Comparison of ENCODE assay signal across 10 cellular contexts in the genomic region with DNA sequence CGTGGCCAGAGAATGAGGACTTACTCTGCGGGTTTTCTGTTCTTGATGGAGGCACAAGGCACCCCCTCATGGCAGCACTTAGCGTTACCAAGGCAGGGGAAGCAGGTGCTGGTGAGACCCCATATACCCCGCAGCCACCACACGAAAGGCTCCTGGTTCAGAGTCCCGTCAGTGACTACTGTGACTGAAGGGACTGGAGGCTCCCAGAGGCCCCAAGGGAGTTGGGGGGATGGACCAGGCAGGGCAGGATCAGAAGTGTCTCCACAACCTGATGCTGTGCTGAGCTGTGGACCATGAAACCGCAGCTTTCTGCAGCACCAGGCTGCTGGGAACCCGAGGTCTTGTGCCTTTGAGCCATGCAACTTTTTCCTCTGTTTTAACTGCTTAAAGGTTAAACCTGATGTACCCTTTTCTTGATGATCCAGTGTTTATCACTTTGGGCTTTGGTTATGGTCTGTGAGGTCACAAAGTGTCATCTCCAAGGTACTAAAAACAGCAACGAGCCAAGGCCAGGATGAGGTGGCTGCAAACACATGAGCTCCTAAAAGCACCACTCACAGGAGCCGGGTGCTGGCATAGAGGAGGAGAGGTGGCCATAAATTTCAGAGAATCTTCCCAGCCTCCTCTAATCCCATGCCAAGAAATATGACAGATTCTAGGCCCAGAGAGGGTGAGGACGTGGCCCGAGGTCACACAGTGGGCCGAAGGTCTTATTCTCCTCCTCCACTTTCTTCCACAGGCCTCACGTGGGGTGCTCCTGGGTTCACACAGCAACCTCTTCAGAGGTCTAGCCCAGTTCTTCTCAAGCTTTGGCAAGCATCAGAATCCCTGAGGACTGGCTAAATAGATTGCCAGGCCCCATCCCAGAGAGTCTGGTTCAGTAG. TPM values are rescaled to one million over a fixed set of nuclear protein-coding genes. Genes with fewer than 3 reads are reported as not detected.
DNase-seq lines count a peak whose midpoint lies in the region; ATAC-seq and TF ChIP-seq lines count a peak whose summit lies in the region.
"Had no signal": no experiment of that assay in that cellular context is flagged by ENCODE, and none has a peak within 500 bp of the region (broad histone marks: within the 10 kb centered on the region; RNA-seq: fewer than 3 reads in every experiment).

No MANE protein-coding gene starts in this region.

- no peak overlapping the region for H3K4me3 ChIP-seq in choroid plexus epithelial cell (ENCODE audit: low read depth, low read length)
- H3K4me3 ChIP-seq: left ventricle myocardium inferior had no signal

- ATAC-seq in GM19455 (IDR thresholded peaks at IDR 0.05; ENCODE audit: unreplicated experiment) (peak; percentile 45), HG03439 (IDR thresholded peaks at IDR 0.05; ENCODE audit: unreplicated experiment) (peak; percentile 27)

- peak; percentile 29 for TF ChIP-seq CTCF in choroid plexus epithelial cell (conservative IDR thresholded peaks at IDR 0.05; ENCODE audit: low read depth, low read length)

- DNase-seq in DMS79 treated with DMSO at 0.1 percent for 48 hours (lab: John Stamatoyannopoulos, UW) (peak; percentile 52), choroid plexus epithelial cell (ENCODE audit: low read depth) (no peak), DMS 273 (lab: John Stamatoyannopoulos, UW; ENCODE audit: unreplicated experiment) (no peak), MV-4-11 (lab: John Stamatoyannopoulos, UW) (no peak), mucosa of gallbladder (ENCODE audit: low spot score) (no peak), dedifferentiated amniotic fluid mesenchymal stem cell (ENCODE audit: extremely low spot score) (no peak)
- DNase-seq: CD4-positive, CD25-positive, alpha-beta regulatory T cell; left ventricle myocardium inferior had no signal

RNA-seq across cellular contexts. Expression of a gene that starts 4.2 kb away (rescaled TPM):
- total RNA-seq in mucosa of gallbladder: 33.2 TPM
